ENCODE assay signal across 21 cellular contexts in genomic region chr3:115227046-115227445, GRCh38.
A peak's percentile ranks its signal among the peaks of the same experiment; 100 is the strongest.
DNase-seq lines count a peak whose midpoint lies in the region; ATAC-seq, FAIRE-seq and TF ChIP-seq lines count a peak whose summit lies in the region.
"Had no signal": no experiment of that assay in that cellular context is flagged by ENCODE, and none has a peak within 500 bp of the region (broad histone marks: within the 10 kb centered on the region; RNA-seq: fewer than 3 reads in every experiment).

No MANE protein-coding gene starts in this region.

- no peaks in the 10 kb centered on the region for H3K27me3 Mint-ChIP-seq in astrocyte (ENCODE audit: low read depth, unreplicated experiment)
- no peaks in the 10 kb centered on the region for H3K27me3 Mint-ChIP-seq in activated T-helper 17 cell treated with anti-CD3 and anti-CD28 coated beads, Interleukin-2, amount 50 U/mL, for 72 hours
- no peaks in the 10 kb centered on the region for H3K27me3 Mint-ChIP-seq in activated CD4-positive, alpha-beta memory T cell treated with anti-CD3 and anti-CD28 coated beads, Interleukin-2, amount 10 ng/mL, durations not matched to agents 7 days and 5 days

- no peak for TF ChIP-seq EP300 in upper lobe of left lung (IDR thresholded peaks at IDR 0.05)

- no peaks in the 10 kb centered on the region for H3K9me2 ChIP-seq in GM23248 (ENCODE audit: insufficient read depth)

- ATAC-seq in GM21381 (IDR thresholded peaks at IDR 0.05; ENCODE audit: unreplicated experiment) (no peak), upper lobe of left lung (ENCODE audit: low FRiP score in 2 of 2) (no peak)
- no peak for ATAC-seq in activated T-helper 17 cell treated with anti-CD3 and anti-CD28 coated beads, Interleukin-2, amount 50 U/mL, for 72 hours (replicated peaks)
- ATAC-seq: GM23338 had no signal

- H2AFZ ChIP-seq in ACC112 (ENCODE audit: low read length, unreplicated experiment) (peak overlapping the region; percentile 70), GM23248 (peak overlapping the region; percentile 56), astrocyte (ENCODE audit: low read depth, low read length) (no peak overlapping the region)
- H2AFZ ChIP-seq: GM23338 had no signal

- H3K79me2 ChIP-seq in ACC112 (ENCODE audit: control insufficient read depth, insufficient read depth, low read length, unreplicated experiment) (no peaks in the 10 kb centered on the region), GM23248 (ENCODE audit: insufficient read depth) (no peaks in the 10 kb centered on the region), astrocyte (ENCODE audit: insufficient read depth, low read length) (no peaks in the 10 kb centered on the region)

- in situ Hi-C loops in GM23248 (cut with MboI), result no loop called here

- H3K36me3 ChIP-seq in ACC112 (ENCODE audit: insufficient read depth, low read length) (no peaks in the 10 kb centered on the region), GM23248 (ENCODE audit: low read depth) (no peaks in the 10 kb centered on the region), astrocyte (ENCODE audit: insufficient read depth, low read length) (no peaks in the 10 kb centered on the region), upper lobe of left lung (no peaks in the 10 kb centered on the region)

- H3K27me3 ChIP-seq in ACC112 (ENCODE audit: insufficient read depth, low read length) (no peaks in the 10 kb centered on the region), GM23248 (replicated peaks; ENCODE audit: insufficient read depth) (no peaks in the 10 kb centered on the region), astrocyte (ENCODE audit: insufficient read depth, low read length) (no peaks in the 10 kb centered on the region), upper lobe of left lung (no peaks in the 10 kb centered on the region)

- CTCF ChIA-PET in activated CD4-positive, alpha-beta memory T cell treated with anti-CD3 and anti-CD28 coated beads, Interleukin-2, amount 10 ng/mL, durations not matched to agents 7 days and 5 days (lab: Charles Lee), result no interaction called here

- H3K4me1 Mint-ChIP-seq in astrocyte (ENCODE audit: low read depth, unreplicated experiment), result peaks cover 2% of the 10 kb centered on the region
- H3K4me1 Mint-ChIP-seq in activated T-helper 17 cell treated with anti-CD3 and anti-CD28 coated beads, Interleukin-2, amount 50 U/mL, for 72 hours, result no peaks in the 10 kb centered on the region
- H3K4me1 Mint-ChIP-seq in activated CD4-positive, alpha-beta memory T cell treated with anti-CD3 and anti-CD28 coated beads, Interleukin-2, amount 10 ng/mL, durations not matched to agents 7 days and 5 days, result no peaks in the 10 kb centered on the region
- H3K4me1 Mint-ChIP-seq: CD14-positive monocyte, GM23338 had no signal

- peaks cover 26% of the 10 kb centered on the region for H3F3A ChIP-seq in GM23248 (ENCODE audit: insufficient read depth)

- POLR2A ChIA-PET in activated CD4-positive, alpha-beta memory T cell treated with anti-CD3 and anti-CD28 coated beads, Interleukin-2, amount 10 ng/mL, durations not matched to agents 7 days and 5 days (lab: Charles Lee), result no interaction called here

- no peaks in the 10 kb centered on the region for H3K9me3 ChIP-seq in GM23248 (ENCODE audit: low read depth)
- H3K9me3 ChIP-seq in astrocyte (ENCODE audit: insufficient read depth, low read depth, low read length), result no peaks in the 10 kb centered on the region
- H3K9me3 ChIP-seq in upper lobe of left lung, result no peaks in the 10 kb centered on the region

- peaks cover 1% of the 10 kb centered on the region for H3K36me3 Mint-ChIP-seq in astrocyte (ENCODE audit: low read depth, unreplicated experiment)
- no peaks in the 10 kb centered on the region for H3K36me3 Mint-ChIP-seq in activated T-helper 17 cell treated with anti-CD3 and anti-CD28 coated beads, Interleukin-2, amount 50 U/mL, for 72 hours (ENCODE audit: low read depth)
- H3K36me3 Mint-ChIP-seq in activated CD4-positive, alpha-beta memory T cell treated with anti-CD3 and anti-CD28 coated beads, Interleukin-2, amount 10 ng/mL, durations not matched to agents 7 days and 5 days (ENCODE audit: low read depth), result no peaks in the 10 kb centered on the region
- H3K36me3 Mint-ChIP-seq: CD14-positive monocyte had no signal

- DNase-seq in GM23248, result peak; percentile 57
- peak; percentile 53 for DNase-seq in astrocyte (ENCODE audit: low read depth)
- peak; percentile 63 for DNase-seq in myocyte (ENCODE audit: low read depth)
- no peak for DNase-seq in upper lobe of left lung
- DNase-seq in activated CD4-positive, alpha-beta memory T cell treated with anti-CD3 and anti-CD28 coated beads, Interleukin-2, amount 10 ng/mL, durations not matched to agents 7 days and 5 days, result no peak
- DNase-seq: DMS79; HCEC 1CT; Kasumi-1; NCI-H1105 treated with DMSO at 0.1 percent for 48 hours; NCI-H1694; NCI-H2081 treated with DMSO at 0.1 percent for 48 hours; NCI-H748 treated with DMSO at 0.1 percent for 48 hours; NK-92 treated with Interleukin-12 subunit alpha and Interleukin-12 subunit beta, amount 100 ng/mL, for 24 hours; Right ventricle myocardium superior had no signal

- H3K27ac Mint-ChIP-seq in astrocyte (ENCODE audit: unreplicated experiment), result no peak overlapping the region
- H3K27ac Mint-ChIP-seq in activated T-helper 17 cell treated with anti-CD3 and anti-CD28 coated beads, Interleukin-2, amount 50 U/mL, for 72 hours, result no peak overlapping the region
- H3K27ac Mint-ChIP-seq in activated CD4-positive, alpha-beta memory T cell treated with anti-CD3 and anti-CD28 coated beads, Interleukin-2, amount 10 ng/mL, durations not matched to agents 7 days and 5 days, result no peak overlapping the region
- H3K27ac Mint-ChIP-seq: CD14-positive monocyte, GM23338 had no signal

- peak overlapping the region; percentile 74 for H3K27ac ChIP-seq in ACC112 (ENCODE audit: low read depth, low read length)
- H3K27ac ChIP-seq in GM23248, result peak overlapping the region; percentile 88
- peak overlapping the region; percentile 23 for H3K27ac ChIP-seq in astrocyte (ENCODE audit: low read depth, low read length)
- H3K27ac ChIP-seq in upper lobe of left lung, result no peak overlapping the region
- H3K27ac ChIP-seq: SK-N-MC had no signal

- peak overlapping the region; percentile 17 for H3K4me2 ChIP-seq in GM23248 (ENCODE audit: unreplicated experiment)
- H3K4me2 ChIP-seq in astrocyte (ENCODE audit: low read length), result no peak overlapping the region
- H3K4me2 ChIP-seq: GM23338 had no signal

- TF ChIP-seq POLR2A in upper lobe of left lung (IDR thresholded peaks at IDR 0.05), result no peak

- H4K20me1 ChIP-seq in GM23248 (ENCODE audit: insufficient read depth) (no peaks in the 10 kb centered on the region), astrocyte (ENCODE audit: insufficient read depth, low read length) (no peaks in the 10 kb centered on the region)

- peak overlapping the region; percentile 32; the same call in 1 of the 2 replicates for H3K9ac ChIP-seq in GM23248
- H3K9ac ChIP-seq in astrocyte (ENCODE audit: low read length), result no peak overlapping the region

- WGBS in GM23248 (ENCODE audit: low coverage in 1 of 2, low lambda C conversion rate in 2 of 2, missing lambda C conversion rate in 2 of 2), 2 experiments, result 76 to 82% methylated on average over 1 of the region's 1 CpG
- WGBS in upper lobe of left lung, 2 donors, result 86 to 100% methylated on average over 1 of the region's 1 CpG

- peaks cover 12% of the 10 kb centered on the region for H3K4me1 ChIP-seq in ACC112 (ENCODE audit: control insufficient read depth, insufficient read depth, low read length, unreplicated experiment)
- H3K4me1 ChIP-seq in GM23248 (ENCODE audit: insufficient read depth), result peaks cover 24% of the 10 kb centered on the region
- H3K4me1 ChIP-seq in astrocyte (ENCODE audit: insufficient read depth, low read length), result no peaks in the 10 kb centered on the region
- no peaks in the 10 kb centered on the region for H3K4me1 ChIP-seq in upper lobe of left lung

- peaks cover 2% of the 10 kb centered on the region for H3K9me3 Mint-ChIP-seq in astrocyte (ENCODE audit: unreplicated experiment)
- no peaks in the 10 kb centered on the region for H3K9me3 Mint-ChIP-seq in activated T-helper 17 cell treated with anti-CD3 and anti-CD28 coated beads, Interleukin-2, amount 50 U/mL, for 72 hours
- H3K9me3 Mint-ChIP-seq in activated CD4-positive, alpha-beta memory T cell treated with anti-CD3 and anti-CD28 coated beads, Interleukin-2, amount 10 ng/mL, durations not matched to agents 7 days and 5 days, result no peaks in the 10 kb centered on the region
- H3K9me3 Mint-ChIP-seq: CD14-positive monocyte, GM23338 had no signal

- TF ChIP-seq CTCF in astrocyte (IDR thresholded peaks at IDR 0.05; ENCODE audit: insufficient read depth, low read depth, low read length) (no peak), upper lobe of left lung (IDR thresholded peaks at IDR 0.05) (no peak)

- H3K4me3 Mint-ChIP-seq in astrocyte (ENCODE audit: unreplicated experiment), result no peak overlapping the region
- H3K4me3 Mint-ChIP-seq in activated T-helper 17 cell treated with anti-CD3 and anti-CD28 coated beads, Interleukin-2, amount 50 U/mL, for 72 hours, result no peak overlapping the region
- no peak overlapping the region for H3K4me3 Mint-ChIP-seq in activated CD4-positive, alpha-beta memory T cell treated with anti-CD3 and anti-CD28 coated beads, Interleukin-2, amount 10 ng/mL, durations not matched to agents 7 days and 5 days
- H3K4me3 Mint-ChIP-seq: CD14-positive monocyte, GM23338 had no signal

- H3K4me3 ChIP-seq in ACC112 (ENCODE audit: low read depth, low read length) (no peak overlapping the region), GM23248 (no peak overlapping the region), astrocyte (ENCODE audit: insufficient read depth, low read depth, low read length) (no peak overlapping the region), upper lobe of left lung (no peak overlapping the region)
- H3K4me3 ChIP-seq: GM23338, SK-N-MC had no signal

- FAIRE-seq in astrocyte (lab: Jason Lieb, UNC), result peak; percentile 80
- FAIRE-seq: A204.1 had no signal

Comparison
In these comparisons a context has a peak if more than half of its experiments do, and no peak if none do; other contexts are left out.
1. H3K27ac ChIP-seq: peak in ACC112 (single experiment), GM23248 (single experiment) and astrocyte (single experiment); none in upper lobe of left lung (0 of 4).
2. DNase-seq: peak in GM23248 (single experiment), astrocyte (single experiment) and myocyte (single experiment); none in upper lobe of left lung (0 of 2) and activated CD4-positive, alpha-beta memory T cell treated with anti-CD3 and anti-CD28 coated beads, Interleukin-2, amount 10 ng/mL, durations not matched to agents 7 days and 5 days (single experiment).